Comparison of ENCODE assay signal across 8 cellular contexts in genomic region chr2:190407662-190408537, GRCh38. TPM values are rescaled to one million over a fixed set of nuclear protein-coding genes. Genes with fewer than 3 reads are reported as not detected.
DNase-seq lines count a peak whose midpoint lies in the region; ATAC-seq and TF ChIP-seq lines count a peak whose summit lies in the region.

Gene MFSD6 (plus strand): TSS chr2:190408355. CDS start chr2:190436030, 27,675 bp downstream.

- peak; percentile 42 to 92 (median 85) for DNase-seq in CD8-positive, alpha-beta memory T cell
- DNase-seq in HL-60 (ENCODE audit: low read depth in 1 of 2, low spot score in 1 of 2) (no peak), T-cell (peak in 31 of 34 experiments; percentile 13 to 82 (median 66)), adrenal gland (peak; percentile 48 to 73 (median 65)), hypothalamus (lab: John Stamatoyannopoulos, UW) (peak in 40 of 51 donors; percentile 13 to 88 (median 52)), sigmoid colon (peak; percentile 77), T1000 (lab: John Stamatoyannopoulos, UW) (no peak)

- peak within 1 kb of the TSS; percentile 97 to 99 (median 98) for H3K27ac Mint-ChIP-seq in CD8-positive, alpha-beta memory T cell
- H3K27ac Mint-ChIP-seq in T-cell = peak within 1 kb of the TSS; percentile 94 to 96

- no peaks in the 10 kb centered on the region for H3K9me3 ChIP-seq in CD8-positive, alpha-beta memory T cell (ENCODE audit: low read length)
- H3K9me3 ChIP-seq in adrenal gland (replicated peaks in 1 of 3) (no peaks in the 10 kb centered on the region), sigmoid colon (no peaks in the 10 kb centered on the region)

- H3K27me3 ChIP-seq in CD8-positive, alpha-beta memory T cell (ENCODE audit: insufficient read depth, low read length, poor library complexity, severe bottlenecking) = no peaks in the 10 kb centered on the region
- H3K27me3 ChIP-seq in HL-60 (ENCODE audit: insufficient read depth, poor library complexity, severe bottlenecking) = peaks cover 21% of the 10 kb centered on the region
- H3K27me3 ChIP-seq in adrenal gland = no peaks in the 10 kb centered on the region
- H3K27me3 ChIP-seq in sigmoid colon = no peaks in the 10 kb centered on the region

- CTCF ChIA-PET in CD8-positive, alpha-beta memory T cell (lab: Charles Lee) = interaction anchor here (1.1 to 1.4 kb wide), 2 partner anchors 47 to 240 kb away, joined by 3 read pairs; no protein-coding TSS in a partner anchor
- CTCF ChIA-PET in T-cell (lab: Charles Lee) = interaction anchor here in 1 of 2 donors (0.7 to 1.2 kb wide), 3 partner anchors 64 to 645 kb away, joined by 3 read pairs; partner anchors contain the start of gene OSGEPL1

- H3K9me3 Mint-ChIP-seq in CD8-positive, alpha-beta memory T cell = no peaks in the 10 kb centered on the region
- H3K9me3 Mint-ChIP-seq in T-cell = no peaks in the 10 kb centered on the region

- H3K4me1 Mint-ChIP-seq in CD8-positive, alpha-beta memory T cell = peaks cover 36 to 41% (median 38%) of the 10 kb centered on the region in 3 donors
- H3K4me1 Mint-ChIP-seq in T-cell = peaks cover 39 to 45% (median 45%) of the 10 kb centered on the region in 3 donors

- 2 to 15% (median 6%) methylated on average over 12 to 98 of the region's 98 CpGs for WGBS in adrenal gland, 4 donors
- WGBS in sigmoid colon, 2 donors = 1% methylated on average over 98 of the region's 98 CpGs

- peaks cover 48% of the 10 kb centered on the region for H3K4me1 ChIP-seq in CD8-positive, alpha-beta memory T cell (ENCODE audit: insufficient read depth, low read length)
- H3K4me1 ChIP-seq in adrenal gland (replicated peaks in 1 of 2) (peaks cover 6 to 40% of the 10 kb centered on the region in 2 donors), sigmoid colon (peaks cover 0 to 18% (median 15%) of the 10 kb centered on the region in 4 donors)

- H3K4me3 Mint-ChIP-seq in CD8-positive, alpha-beta memory T cell = peak within 1 kb of the TSS; percentile 90 to 99 (median 94)
- H3K4me3 Mint-ChIP-seq in T-cell = peak within 1 kb of the TSS; percentile 87 to 88 (median 87)

- no peak for TF ChIP-seq CTCF in HL-60 (IDR thresholded peaks at IDR 0.05; ENCODE audit: insufficient read depth, low read length)
- TF ChIP-seq CTCF in adrenal gland (IDR thresholded peaks at IDR 0.05) = peak in 2 of 6 experiments; percentile 7 to 21
- no peak for TF ChIP-seq CTCF in sigmoid colon (IDR thresholded peaks at IDR 0.05)

- H3K27me3 Mint-ChIP-seq in CD8-positive, alpha-beta memory T cell = peaks cover 0 to 5% of the 10 kb centered on the region in 2 donors
- no peaks in the 10 kb centered on the region for H3K27me3 Mint-ChIP-seq in T-cell

- POLR2A ChIA-PET in CD8-positive, alpha-beta memory T cell (lab: Charles Lee) = interaction anchor here (0.5 to 1.9 kb wide), 12 partner anchors 8 to 624 kb away, joined by 3 to 31 read pairs (median 5); partner anchors contain the start of genes GLS, NAB1, NEMP2 and ORMDL1
- POLR2A ChIA-PET in T-cell (lab: Charles Lee) = interaction anchor here (0.7 to 1.2 kb wide), 7 partner anchors 8 to 646 kb away, joined by 3 to 14 read pairs (median 5); partner anchors contain the start of genes NEMP2 (in 1 of the 2) and OSGEPL1 (in 1 of the 2)

- H3K36me3 ChIP-seq in CD8-positive, alpha-beta memory T cell (ENCODE audit: insufficient read depth, low read length) = no peaks in the 10 kb centered on the region
- H3K36me3 ChIP-seq in adrenal gland (replicated peaks in 1 of 2) (no peaks in the 10 kb centered on the region), sigmoid colon (no peaks in the 10 kb centered on the region)

- TF ChIP-seq POLR2A in adrenal gland (IDR thresholded peaks at IDR 0.05) = peak; percentile 44 to 58
- TF ChIP-seq POLR2A in sigmoid colon (IDR thresholded peaks at IDR 0.05) = no peak

- no peak for TF ChIP-seq EP300 in sigmoid colon (IDR thresholded peaks at IDR 0.05)

- intact Hi-C loops in adrenal gland (cut with DNase I) (no loop called here), sigmoid colon (cut with DNase I) (loop anchor here (2.0 to 5.0 kb wide), 4 partner anchors 61 to 239 kb away; partner anchors contain the start of gene NAB1)

- ATAC-seq in GM19463 (IDR thresholded peaks at IDR 0.05; ENCODE audit: unreplicated experiment) (peak; percentile 59), T-cell (replicated peaks in 1 of 4) (peak; percentile 52 to 69 (median 66))

- H3K36me3 Mint-ChIP-seq in CD8-positive, alpha-beta memory T cell = peaks cover 0 to 14% (median 0%) of the 10 kb centered on the region in 3 donors
- H3K36me3 Mint-ChIP-seq in T-cell = peaks cover under 1% of the 10 kb centered on the region

- peak within 1 kb of the TSS; percentile 97 for H3K27ac ChIP-seq in CD8-positive, alpha-beta memory T cell (ENCODE audit: low read depth, low read length)
- H3K27ac ChIP-seq in HL-60 (replicated peaks) (no peak within 1 kb of the TSS), adrenal gland (peak within 1 kb of the TSS in 4 of 5 donors; percentile 71 to 90 (median 76)), sigmoid colon (peak within 1 kb of the TSS; percentile 79 to 88 (median 80))

- H3K4me3 ChIP-seq in CD8-positive, alpha-beta memory T cell (ENCODE audit: low read length) = peak within 1 kb of the TSS; percentile 67
- H3K4me3 ChIP-seq in HL-60 (replicated peaks; ENCODE audit: insufficient read depth, low read length) (peak within 1 kb of the TSS; percentile 62), adrenal gland (peak within 1 kb of the TSS; percentile 2 to 87 (median 44)), sigmoid colon (peak within 1 kb of the TSS; percentile 75 to 98 (median 82))

RNA-seq across cellular contexts. Expression of gene MFSD6, which starts in this region (rescaled TPM):
- total RNA-seq in CD8-positive, alpha-beta memory T cell = 10 to 100 TPM; 64.9 to 65.7 TPM
- polyA plus RNA-seq in CD8-positive, alpha-beta memory T cell = 31.8 TPM
- total RNA-seq in T-cell (10 to 100 TPM; 42.3 to 47.4 (median 44.4) TPM), adrenal gland (100 to 1,000 TPM in 6 of 8 donors, 10 to 100 TPM in 2; 39.0 to 253 (median 161) TPM), sigmoid colon (10 to 100 TPM; 46.7 to 87.5 (median 60.1) TPM)
- polyA plus RNA-seq in adrenal gland (10 to 100 TPM; 23.2 to 50.7 (median 29.0) TPM), sigmoid colon (10 to 100 TPM in 1 of 3 donors, 1 to 10 TPM in 2; 8.4 to 23.0 (median 8.8) TPM)

Comparison
In these comparisons a context has a peak if more than half of its experiments do, and no peak if none do; other contexts are left out.
1. DNase-seq: peak in CD8-positive, alpha-beta memory T cell (5 of 5), T-cell (31 of 34), adrenal gland (7 of 7), hypothalamus (40 of 51) and sigmoid colon (single experiment); none in HL-60 (0 of 2) and T1000 (single experiment).
2. POLR2A ChIP-seq: peak in adrenal gland (2 of 2); none in sigmoid colon (0 of 2).
3. Peak in every context shown above with its lines, with median percentiles within 50 percentile points of each other: H3K4me3 ChIP-seq.